11 cellular contexts compared by ENCODE assay signal in the genomic region with DNA sequence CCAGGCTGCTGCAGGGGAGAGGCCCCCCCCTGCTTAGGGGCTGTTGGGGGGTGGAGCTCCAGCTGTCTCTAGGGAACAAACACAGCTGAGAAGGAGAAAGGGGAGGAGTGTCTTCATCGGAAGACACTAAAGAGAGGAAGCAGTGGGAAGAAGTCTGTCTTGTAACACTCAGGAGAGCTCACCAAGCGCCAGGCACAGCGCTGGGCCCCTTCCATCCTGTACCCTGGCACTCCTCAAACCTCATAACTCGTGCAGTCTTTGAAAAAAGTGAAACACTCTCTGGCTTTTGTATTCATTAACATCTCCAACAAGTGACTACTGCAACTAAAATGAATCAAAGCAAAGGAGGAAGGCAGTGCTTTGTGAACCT.
DNase-seq lines count a peak whose midpoint lies in the region; ATAC-seq and TF ChIP-seq lines count a peak whose summit lies in the region.
"Had no signal": no experiment of that assay in that cellular context is flagged by ENCODE, and none has a peak within 500 bp of the region (broad histone marks: within the 10 kb centered on the region; RNA-seq: fewer than 3 reads in every experiment).

No MANE protein-coding gene starts in this region.

- peak overlapping the region; percentile 92 to 97 for H3K4ac ChIP-seq in mesenchymal stem cell (ENCODE audit: low read depth in 1 of 2, low read length in 2 of 2)

- no peaks in the 10 kb centered on the region for H3K36me3 ChIP-seq in mesenchymal stem cell (ENCODE audit: control insufficient read depth in 1 of 2, insufficient read depth in 2 of 2, low read depth in 1 of 2, low read length in 2 of 2)

- no peaks in the 10 kb centered on the region for H3K27me3 Mint-ChIP-seq in activated B cell treated with CpG ODN at 0.5 μM for 24 hours

- H3K9me3 ChIP-seq in mesenchymal stem cell (ENCODE audit: control insufficient read depth, low read length) = no peaks in the 10 kb centered on the region

- H2BK15ac ChIP-seq in mesenchymal stem cell (ENCODE audit: low read depth, poor library complexity, severe bottlenecking) = peak overlapping the region; percentile 53

- H3K9ac ChIP-seq in mesenchymal stem cell (ENCODE audit: low read length) = no peak overlapping the region

- peaks cover 16 to 47% of the 10 kb centered on the region in 2 experiments for H3K27me3 ChIP-seq in mesenchymal stem cell (ENCODE audit: control insufficient read depth in 1 of 2, insufficient read depth in 1 of 2, low read length in 2 of 2)

- POLR2A ChIA-PET in activated B cell treated with CpG ODN at 0.5 μM for 24 hours (lab: Charles Lee) = interaction anchor here (0.5 to 8.2 kb wide), 5 partner anchors 49 to 860 kb away, joined by 3 to 81 read pairs (median 3); no protein-coding TSS in a partner anchor

- WGBS in mesenchymal stem cell = 39% methylated on average over 3 of the region's 4 CpGs

- no peaks in the 10 kb centered on the region for H3K79me1 ChIP-seq in mesenchymal stem cell (replicated peaks; ENCODE audit: low read length, poor library complexity, severe bottlenecking)

- peak overlapping the region; percentile 93 to 97 for H3K18ac ChIP-seq in mesenchymal stem cell (ENCODE audit: low read depth in 1 of 2, low read length in 2 of 2)

- H3K4me1 ChIP-seq in mesenchymal stem cell (ENCODE audit: control insufficient read depth, insufficient read depth, low read depth, low read length) = peaks cover 6% of the 10 kb centered on the region

- DNase-seq in AG08395 (ENCODE audit: low spot score) (peak; percentile 24), ELF-1 (ENCODE audit: low read depth, low spot score) (peak; percentile 48), activated B cell treated with CpG ODN at 0.5 μM for 24 hours (no peak), mesenchymal stem cell (peak; percentile 72), AG20443 (ENCODE audit: low spot score) (no peak), GOT3 (lab: John Stamatoyannopoulos, UW) (no peak), SHP77 treated with DMSO at 0.1 percent for 48 hours (lab: John Stamatoyannopoulos, UW) (no peak)
- DNase-seq: activated T-cell treated with anti-CD3 and anti-CD28 coated beads, Interleukin-2, amount 50 U/mL, for 48 hours; COR-L47; NCI-H510A had no signal

- no peak overlapping the region for H3K27ac ChIP-seq in mesenchymal stem cell (ENCODE audit: low read length, poor library complexity, severe bottlenecking)

- H3K27ac Mint-ChIP-seq in activated B cell treated with CpG ODN at 0.5 μM for 24 hours = peak overlapping the region; percentile 60

- no peaks in the 10 kb centered on the region for H3K9me3 Mint-ChIP-seq in activated B cell treated with CpG ODN at 0.5 μM for 24 hours

- TF ChIP-seq CTCF in activated B cell treated with CpG ODN at 0.5 μM for 24 hours (IDR thresholded peaks at IDR 0.05) = no peak

- intact Hi-C loops in activated B cell treated with CpG ODN at 0.5 μM for 24 hours (cut with micrococcal nuclease) = no loop called here

- H3K4me3 ChIP-seq in mesenchymal stem cell (ENCODE audit: insufficient read depth in 1 of 2, low read depth in 1 of 2, low read length in 2 of 2) = no peak overlapping the region

- H3K36me3 Mint-ChIP-seq in activated B cell treated with CpG ODN at 0.5 μM for 24 hours (ENCODE audit: low read depth) = no peaks in the 10 kb centered on the region

- peaks cover 75% of the 10 kb centered on the region for H3K4me1 Mint-ChIP-seq in activated B cell treated with CpG ODN at 0.5 μM for 24 hours

- peak overlapping the region; percentile 30 for H3K4me3 Mint-ChIP-seq in activated B cell treated with CpG ODN at 0.5 μM for 24 hours

- H2BK120ac ChIP-seq in mesenchymal stem cell (ENCODE audit: low read depth, low read length) = peak overlapping the region; percentile 71

- H3K23ac ChIP-seq in mesenchymal stem cell (ENCODE audit: low read length in 2 of 2) = no peak overlapping the region

- H4K8ac ChIP-seq in mesenchymal stem cell (ENCODE audit: low read length) = peak overlapping the region; percentile 93

- peak overlapping the region; percentile 46 for H2AFZ ChIP-seq in mesenchymal stem cell (ENCODE audit: low read depth, low read length)

- H4K91ac ChIP-seq in mesenchymal stem cell (ENCODE audit: low read length) = peak overlapping the region; percentile 96

- H2AK5ac ChIP-seq in mesenchymal stem cell (ENCODE audit: low read length, severe bottlenecking) = no peak overlapping the region

- peak overlapping the region; percentile 86 to 99 for H2BK12ac ChIP-seq in mesenchymal stem cell (ENCODE audit: low read length in 2 of 2)

- H3K14ac ChIP-seq in mesenchymal stem cell (ENCODE audit: low read length in 2 of 2) = no peak overlapping the region

- H3K4me2 ChIP-seq in mesenchymal stem cell (ENCODE audit: low read length, poor library complexity, severe bottlenecking) = no peak overlapping the region

- CTCF ChIA-PET in activated B cell treated with CpG ODN at 0.5 μM for 24 hours (lab: Charles Lee) = interaction anchor here (1.3 to 2.8 kb wide), 3 partner anchors 24 to 136 kb away, joined by 3 to 19 read pairs (median 14); no protein-coding TSS in a partner anchor

- ATAC-seq in activated B cell treated with CpG ODN at 0.5 μM for 24 hours (ENCODE audit: low read depth) (no peak), GM18517 (IDR thresholded peaks at IDR 0.05; ENCODE audit: unreplicated experiment) (no peak)

- H2BK5ac ChIP-seq in mesenchymal stem cell (ENCODE audit: low read depth, low read length, poor library complexity, severe bottlenecking) = no peak overlapping the region

Comparison
In these comparisons a context has a peak if more than half of its experiments do, and no peak if none do; other contexts are left out.
1. DNase-seq: peak in AG08395 (single experiment), ELF-1 (single experiment) and mesenchymal stem cell (single experiment); none in activated B cell treated with CpG ODN at 0.5 μM for 24 hours (single experiment), AG20443 (single experiment), GOT3 (single experiment) and SHP77 treated with DMSO at 0.1 percent for 48 hours (single experiment).